ENCODE assay signal across 9 cellular contexts in the genomic region with DNA sequence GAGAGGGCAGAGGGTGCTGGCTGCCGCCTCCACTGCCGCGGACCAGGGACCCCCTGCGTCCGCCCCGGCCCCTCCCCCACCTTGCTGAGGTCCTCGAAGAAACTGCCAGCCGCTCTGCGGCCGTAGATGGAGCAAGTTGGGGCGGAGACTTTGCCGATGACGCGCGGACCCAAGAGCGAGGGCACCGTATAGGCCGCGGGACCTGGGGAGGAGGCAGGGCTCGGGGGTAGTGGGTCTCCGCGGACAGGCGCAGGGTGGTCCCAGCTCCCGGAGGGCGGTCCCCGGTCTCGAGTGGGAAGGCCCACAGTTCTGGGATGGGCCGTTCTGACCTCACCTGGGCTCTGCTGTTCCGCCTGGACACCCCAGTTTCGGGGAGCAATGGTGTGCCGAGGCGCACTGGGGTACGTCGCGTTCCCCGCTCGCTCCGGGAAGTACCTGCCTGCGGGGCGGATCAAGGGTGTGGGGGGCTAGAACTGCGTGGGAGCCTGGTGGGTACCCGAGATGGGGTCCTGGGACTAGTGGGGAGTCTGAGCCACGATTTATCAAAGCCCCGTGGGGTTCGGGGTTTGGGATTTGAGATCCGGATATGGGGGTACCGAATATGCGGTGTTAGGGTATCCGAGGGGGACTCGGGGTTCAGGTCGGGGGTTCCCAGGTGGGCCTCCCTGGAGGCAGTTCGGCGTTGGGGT. TPM values are rescaled to one million over a fixed set of nuclear protein-coding genes. Genes with fewer than 3 reads are reported as not detected.
DNase-seq lines count a peak whose midpoint lies in the region; ATAC-seq, FAIRE-seq and TF ChIP-seq lines count a peak whose summit lies in the region.
"Had no signal": no experiment of that assay in that cellular context is flagged by ENCODE, and none has a peak within 500 bp of the region (broad histone marks: within the 10 kb centered on the region; RNA-seq: fewer than 3 reads in every experiment).

No MANE protein-coding gene starts in this region.

- H3K27ac ChIP-seq in HepG2 (ENCODE audit: extremely low read length, insufficient read depth, low read length) = peak overlapping the region; percentile 74

- no peak for TF ChIP-seq EP300 in HepG2 (IDR thresholded peaks at IDR 0.05; ENCODE audit: low read depth in 2 of 2, low read length in 2 of 2)
- no peak for TF ChIP-seq EP300 in HepG2 (CRISPR knock-in tag; IDR thresholded peaks at IDR 0.05; ENCODE audit: borderline replicate concordance)

- no peaks in the 10 kb centered on the region for H3K27me3 Mint-ChIP-seq in central memory CD8-positive, alpha-beta T cell

- ATAC-seq in central memory CD8-positive, alpha-beta T cell (replicated peaks; ENCODE audit: extremely low read depth, poor library complexity, severe bottlenecking) = peak; percentile 58
- ATAC-seq in HepG2 (peak; percentile 32), HG02852 (IDR thresholded peaks at IDR 0.05; ENCODE audit: unreplicated experiment) (no peak)

- POLR2A ChIA-PET in GM10248 (lab: Yijun Ruan, JAX) (interaction anchor here (0.5 to 1.5 kb wide), 3 partner anchors 10 to 31 kb away, joined by 3 to 4 read pairs (median 3); partner anchors contain the start of genes LMF2 and NCAPH2), HepG2 (lab: Yijun Ruan, JAX) (interaction anchor here (0.9 to 5.9 kb wide), 4 partner anchors 8 to 32 kb away, joined by 3 to 34 read pairs (median 10); partner anchors contain the start of genes KLHDC7B, LMF2, NCAPH2 and SYCE3)

- H3K27ac Mint-ChIP-seq in central memory CD8-positive, alpha-beta T cell (ENCODE audit: low read depth) = peak overlapping the region; percentile 98

- no peak overlapping the region for H2AFZ ChIP-seq in HepG2 (ENCODE audit: low read length)

- H3K9me3 Mint-ChIP-seq in central memory CD8-positive, alpha-beta T cell = no peaks in the 10 kb centered on the region

- H3K36me3 ChIP-seq in HepG2 (replicated peaks in 1 of 2; ENCODE audit: control insufficient read depth in 1 of 2, insufficient read depth in 2 of 2, low read length in 2 of 2) = no peaks in the 10 kb centered on the region

- no TSS peak for BruUV-seq in HepG2 (replicated peaks; lab: Mats Ljungman, UMichigan)

- H3K79me2 ChIP-seq in HepG2 (ENCODE audit: insufficient read depth, low read length) = peaks cover 2% of the 10 kb centered on the region

- 0 out of 5 replicates have a peak, but pooled peaks cover 0 to 6% of the 10 kb centered on the region in 2 experiments for H3K27me3 ChIP-seq in HepG2 (ENCODE audit: control insufficient read depth in 1 of 2, insufficient read depth in 2 of 2, low read length in 2 of 2)

- peak; percentile 77 for DNase-seq in GM10248 (ENCODE audit: extremely low spot score)
- DNase-seq in M059J (ENCODE audit: low read depth) = peak; percentile 84
- peak; percentile 63 to 78 (median 76) for DNase-seq in activated CD4-positive, CD25-positive, alpha-beta regulatory T cell (lab: John Stamatoyannopoulos, UW)
- peak; percentile 67 to 73 for DNase-seq in central memory CD8-positive, alpha-beta T cell (ENCODE audit: low spot score in 2 of 2)
- peak; percentile 47 for DNase-seq in HepG2 (ENCODE audit: low spot score)
- DNase-seq in stimulated activated CD4-positive, alpha-beta T cell treated with anti-CD3 and anti-CD28 coated beads, Interleukin-4, amount 100 ng/mL, for 4 hours = peak; percentile 79 to 84
- DNase-seq in SHP77 treated with DMSO at 0.1 percent for 48 hours (lab: John Stamatoyannopoulos, UW) = no peak

- H3K4me3 Mint-ChIP-seq in central memory CD8-positive, alpha-beta T cell = peak overlapping the region; percentile 92

- in situ Hi-C loops in HepG2 (cut with HindIII; ENCODE audit: extremely low pct_ligation_motif_present, low pct_unique_long_range_greater_than_20kb) = loop anchor here (5.0 kb wide), 1 partner anchor 36 kb away; no protein-coding TSS in a partner anchor

- CTCF ChIA-PET in GM10248 (lab: Yijun Ruan, JAX) = no interaction called here
- CTCF ChIA-PET in HepG2 (lab: Yijun Ruan, JAX; ENCODE audit: low intra/inter-chr PET ratio, low total read pairs) = no interaction called here

- peak overlapping the region; percentile 73 for H3K9ac ChIP-seq in HepG2 (ENCODE audit: insufficient read depth, low read depth, low read length)

- no peaks in the 10 kb centered on the region for H4K20me1 ChIP-seq in HepG2 (ENCODE audit: insufficient read depth, low read length)

- H3K4me1 ChIP-seq in HepG2 (ENCODE audit: insufficient read depth, low read length) = peaks cover 74% of the 10 kb centered on the region

- H3K4me1 Mint-ChIP-seq in central memory CD8-positive, alpha-beta T cell = peaks cover 44% of the 10 kb centered on the region

- H3K4me3 ChIP-seq in HepG2 (replicated peaks in 1 of 3; ENCODE audit: insufficient read depth in 1 of 3, low read depth in 2 of 3, low read length in 3 of 3) = peak overlapping the region; percentile 58 to 83 (median 74)

- H3K9me3 ChIP-seq in HepG2 (ENCODE audit: low read length) = no peaks in the 10 kb centered on the region

- H3K36me3 Mint-ChIP-seq in central memory CD8-positive, alpha-beta T cell (ENCODE audit: insufficient read depth) = peaks cover 21% of the 10 kb centered on the region

- under 1% methylated on average over 26 of the region's 53 CpGs for WGBS in HepG2 (ENCODE audit: low lambda C conversion rate)

- H3K4me2 ChIP-seq in HepG2 (ENCODE audit: low read depth, low read length) = peak overlapping the region; percentile 84

- no peak for FAIRE-seq in HepG2 (lab: Jason Lieb, UNC)

- intact Hi-C loops in HepG2 (cut with micrococcal nuclease; ENCODE audit: unreplicated experiment) = no loop called here

- TF ChIP-seq CTCF in GM10248 (IDR thresholded peaks at IDR 0.05; ENCODE audit: control extremely low read depth, extremely low read depth, low read depth, missing control alignments) (no peak), HepG2 (CRISPR knock-in tag; IDR thresholded peaks at IDR 0.05) (no peak)

- no peak for TF ChIP-seq RAD21 in HepG2 (CRISPR knock-in tag; IDR thresholded peaks at IDR 0.05)

- peak in 1 of 2 experiments; percentile 20; a peak in 1 of 4 replicates for TF ChIP-seq POLR2A in HepG2 (IDR thresholded peaks at IDR 0.05; ENCODE audit: insufficient read depth in 1 of 2, low read depth in 2 of 2, low read length in 2 of 2)

RNA-seq across cellular contexts. Expression of gene TYMP, which starts 1.2 kb away (rescaled TPM):
- total RNA-seq in M059J (2014; rRNA removed; shearing (Covaris generic)) = 12.6 and 23.7 TPM in 2 replicates
- total RNA-seq in HepG2 (2016; rRNA removed; fragmentation: Illumina TruSeq; extraction: Trizol) = 2.3 and 3.9 TPM in 2 replicates
- total RNA-seq in HepG2 (2016; cell fraction: cytosol; rRNA removed; fragmentation: Illumina TruSeq; extraction: Trizol; ENCODE audit: low read depth) = 1.0 and 1.1 TPM in 2 replicates
- total RNA-seq in HepG2 (2016; cell fraction: insoluble cytoplasmic fraction; rRNA removed; fragmentation: Illumina TruSeq; extraction: Trizol) = 2.2 and 3.5 TPM in 2 replicates
- 1.8 TPM in 2 replicates for total RNA-seq in HepG2 (2016; cell fraction: membrane; rRNA removed; fragmentation: Illumina TruSeq; extraction: Trizol)
- total RNA-seq in HepG2 (2016; cell fraction: nucleus; rRNA removed; fragmentation: Illumina TruSeq; extraction: Trizol) = 1.9 and 3.1 TPM in 2 replicates
- 4.3 and 7.5 TPM in 2 replicates for polyA plus RNA-seq in HepG2 (2011; rRNA removed)
- 4.9 and 6.1 TPM in 2 replicates for polyA plus RNA-seq in HepG2 (2011; cell fraction: cytosol; rRNA removed)
- 37.1 and 45.0 TPM in 2 replicates for polyA plus RNA-seq in HepG2 (2011; cell fraction: nucleus; rRNA removed)
- polyA plus RNA-seq in HepG2 (2012) = 3.0 and 4.0 TPM in 2 replicates
- 1.3 and 1.4 TPM in 2 replicates for polyA plus RNA-seq in HepG2 (2016; cell fraction: cytosol; fragmentation: Illumina TruSeq; extraction: Trizol; ENCODE audit: low read depth)
- 2.9 and 3.2 TPM in 2 replicates for polyA plus RNA-seq in HepG2 (2016; cell fraction: insoluble cytoplasmic fraction; fragmentation: Illumina TruSeq; extraction: Trizol; ENCODE audit: low read depth)
- polyA plus RNA-seq in HepG2 (2016; cell fraction: membrane; fragmentation: Illumina TruSeq; extraction: Trizol; ENCODE audit: low read depth) = 0.84 and 0.96 TPM in 2 replicates
- polyA plus RNA-seq in HepG2 (2016; cell fraction: nucleus; fragmentation: Illumina TruSeq; extraction: Trizol; ENCODE audit: insufficient read depth, low read depth) = 3.0 and 4.9 TPM in 2 replicates
- 1.9 and 3.4 TPM in 2 replicates for polyA minus RNA-seq in HepG2 (2011; rRNA and poly(A)+ RNA removed; ENCODE audit: low replicate concordance)
- polyA minus RNA-seq in HepG2 (2011; cell fraction: cytosol; rRNA and poly(A)+ RNA removed) = 2.0 and 2.6 TPM in 2 replicates
- polyA minus RNA-seq in HepG2 (2011; cell fraction: nucleus; rRNA and poly(A)+ RNA removed) = 3.6 and 4.0 TPM in 2 replicates

RNA-seq across cellular contexts. Expression of gene SCO2, which starts 5.6 kb away (rescaled TPM):
- 1.6 TPM in 1 of 2 replicates, not detected in the other for total RNA-seq in M059J (2014; rRNA removed; shearing (Covaris generic))
- 2.1 and 3.7 TPM in 2 replicates for total RNA-seq in HepG2 (2016; rRNA removed; fragmentation: Illumina TruSeq; extraction: Trizol)
- total RNA-seq in HepG2 (2016; cell fraction: cytosol; rRNA removed; fragmentation: Illumina TruSeq; extraction: Trizol; ENCODE audit: low read depth) = 2.3 and 3.6 TPM in 2 replicates
- 1.5 and 1.8 TPM in 2 replicates for total RNA-seq in HepG2 (2016; cell fraction: insoluble cytoplasmic fraction; rRNA removed; fragmentation: Illumina TruSeq; extraction: Trizol)
- 2.2 and 2.9 TPM in 2 replicates for total RNA-seq in HepG2 (2016; cell fraction: membrane; rRNA removed; fragmentation: Illumina TruSeq; extraction: Trizol)
- not detected in 2 replicates for total RNA-seq in HepG2 (2016; cell fraction: nucleus; rRNA removed; fragmentation: Illumina TruSeq; extraction: Trizol)
- 0.32 and 0.85 TPM in 2 replicates for polyA plus RNA-seq in HepG2 (2011; rRNA removed)
- polyA plus RNA-seq in HepG2 (2011; cell fraction: cytosol; rRNA removed) = 1.9 and 4.5 TPM in 2 replicates
- polyA plus RNA-seq in HepG2 (2011; cell fraction: nucleus; rRNA removed) = 2.8 TPM in 2 replicates
- polyA plus RNA-seq in HepG2 (2012) = 1.1 TPM in 1 of 2 replicates, not detected in the other
- 4.0 and 4.2 TPM in 2 replicates for polyA plus RNA-seq in HepG2 (2016; cell fraction: cytosol; fragmentation: Illumina TruSeq; extraction: Trizol; ENCODE audit: low read depth)
- polyA plus RNA-seq in HepG2 (2016; cell fraction: insoluble cytoplasmic fraction; fragmentation: Illumina TruSeq; extraction: Trizol; ENCODE audit: low read depth) = 1.6 and 2.3 TPM in 2 replicates
- polyA plus RNA-seq in HepG2 (2016; cell fraction: membrane; fragmentation: Illumina TruSeq; extraction: Trizol; ENCODE audit: low read depth) = 2.3 and 2.8 TPM in 2 replicates
- polyA plus RNA-seq in HepG2 (2016; cell fraction: nucleus; fragmentation: Illumina TruSeq; extraction: Trizol; ENCODE audit: insufficient read depth, low read depth) = 2.8 and 3.5 TPM in 2 replicates
- polyA minus RNA-seq in HepG2 (2011; rRNA and poly(A)+ RNA removed; ENCODE audit: low replicate concordance) = 0.40 and 2.2 TPM in 2 replicates
- 0.97 and 1.8 TPM in 2 replicates for polyA minus RNA-seq in HepG2 (2011; cell fraction: cytosol; rRNA and poly(A)+ RNA removed)
- polyA minus RNA-seq in HepG2 (2011; cell fraction: nucleus; rRNA and poly(A)+ RNA removed) = 1.4 TPM in 1 of 2 replicates, not detected in the other

RNA-seq across cellular contexts. Expression of gene KLHDC7B, which starts 14.7 kb away (rescaled TPM):
- total RNA-seq in M059J (2014; rRNA removed; shearing (Covaris generic)) = 0.02 and 0.37 TPM in 2 replicates
- not detected in 2 replicates for total RNA-seq in HepG2 (2016; rRNA removed; fragmentation: Illumina TruSeq; extraction: Trizol)
- not detected in 2 replicates for total RNA-seq in HepG2 (2016; cell fraction: cytosol; rRNA removed; fragmentation: Illumina TruSeq; extraction: Trizol; ENCODE audit: low read depth)
- not detected in 2 replicates for total RNA-seq in HepG2 (2016; cell fraction: insoluble cytoplasmic fraction; rRNA removed; fragmentation: Illumina TruSeq; extraction: Trizol)
- total RNA-seq in HepG2 (2016; cell fraction: membrane; rRNA removed; fragmentation: Illumina TruSeq; extraction: Trizol) = not detected in 2 replicates
- total RNA-seq in HepG2 (2016; cell fraction: nucleus; rRNA removed; fragmentation: Illumina TruSeq; extraction: Trizol) = not detected in 2 replicates
- polyA plus RNA-seq in HepG2 (2011; rRNA removed) = 0.11 and 0.17 TPM in 2 replicates
- 0.09 TPM in 2 replicates for polyA plus RNA-seq in HepG2 (2011; cell fraction: cytosol; rRNA removed)
- 0.68 and 0.81 TPM in 2 replicates for polyA plus RNA-seq in HepG2 (2011; cell fraction: nucleus; rRNA removed)
- 0.12 and 0.47 TPM in 2 replicates for polyA plus RNA-seq in HepG2 (2012)
- polyA plus RNA-seq in HepG2 (2016; cell fraction: cytosol; fragmentation: Illumina TruSeq; extraction: Trizol; ENCODE audit: low read depth) = 0.03 TPM in 1 of 2 replicates, not detected in the other
- not detected in 2 replicates for polyA plus RNA-seq in HepG2 (2016; cell fraction: insoluble cytoplasmic fraction; fragmentation: Illumina TruSeq; extraction: Trizol; ENCODE audit: low read depth)
- polyA plus RNA-seq in HepG2 (2016; cell fraction: membrane; fragmentation: Illumina TruSeq; extraction: Trizol; ENCODE audit: low read depth) = not detected in 2 replicates
- polyA plus RNA-seq in HepG2 (2016; cell fraction: nucleus; fragmentation: Illumina TruSeq; extraction: Trizol; ENCODE audit: insufficient read depth, low read depth) = 0.09 TPM in 1 of 2 replicates, not detected in the other
- 0.24 and 1.1 TPM in 2 replicates for polyA minus RNA-seq in HepG2 (2011; rRNA and poly(A)+ RNA removed; ENCODE audit: low replicate concordance)
- 0.26 and 0.49 TPM in 2 replicates for polyA minus RNA-seq in HepG2 (2011; cell fraction: cytosol; rRNA and poly(A)+ RNA removed)
- polyA minus RNA-seq in HepG2 (2011; cell fraction: nucleus; rRNA and poly(A)+ RNA removed) = 0.13 and 0.50 TPM in 2 replicates
- total RNA-seq: dermis microvascular lymphatic vessel endothelial cell had no signal

RNA-seq across cellular contexts. Expression of gene NCAPH2, which starts 23.0 kb away (rescaled TPM):
- total RNA-seq in M059J (2014; rRNA removed; shearing (Covaris generic)) = 46.8 and 50.9 TPM in 2 replicates
- 44.1 and 64.4 TPM in 2 replicates for total RNA-seq in HepG2 (2016; rRNA removed; fragmentation: Illumina TruSeq; extraction: Trizol)
- total RNA-seq in HepG2 (2016; cell fraction: cytosol; rRNA removed; fragmentation: Illumina TruSeq; extraction: Trizol; ENCODE audit: low read depth) = 21.9 and 25.9 TPM in 2 replicates
- 38.6 and 60.9 TPM in 2 replicates for total RNA-seq in HepG2 (2016; cell fraction: insoluble cytoplasmic fraction; rRNA removed; fragmentation: Illumina TruSeq; extraction: Trizol)
- 36.3 and 40.8 TPM in 2 replicates for total RNA-seq in HepG2 (2016; cell fraction: membrane; rRNA removed; fragmentation: Illumina TruSeq; extraction: Trizol)
- 55.8 and 71.9 TPM in 2 replicates for total RNA-seq in HepG2 (2016; cell fraction: nucleus; rRNA removed; fragmentation: Illumina TruSeq; extraction: Trizol)
- 27.6 and 28.1 TPM in 2 replicates for polyA plus RNA-seq in HepG2 (2011; rRNA removed)
- polyA plus RNA-seq in HepG2 (2011; cell fraction: cytosol; rRNA removed) = 14.9 and 27.9 TPM in 2 replicates
- polyA plus RNA-seq in HepG2 (2011; cell fraction: nucleus; rRNA removed) = 133 and 198 TPM in 2 replicates
- 18.5 and 22.1 TPM in 2 replicates for polyA plus RNA-seq in HepG2 (2012)
- 19.2 and 20.6 TPM in 2 replicates for polyA plus RNA-seq in HepG2 (2016; cell fraction: cytosol; fragmentation: Illumina TruSeq; extraction: Trizol; ENCODE audit: low read depth)
- polyA plus RNA-seq in HepG2 (2016; cell fraction: insoluble cytoplasmic fraction; fragmentation: Illumina TruSeq; extraction: Trizol; ENCODE audit: low read depth) = 35.4 and 35.6 TPM in 2 replicates
- 30.3 and 30.4 TPM in 2 replicates for polyA plus RNA-seq in HepG2 (2016; cell fraction: membrane; fragmentation: Illumina TruSeq; extraction: Trizol; ENCODE audit: low read depth)
- polyA plus RNA-seq in HepG2 (2016; cell fraction: nucleus; fragmentation: Illumina TruSeq; extraction: Trizol; ENCODE audit: insufficient read depth, low read depth) = 141 and 144 TPM in 2 replicates
- 32.7 and 68.1 TPM in 2 replicates for polyA minus RNA-seq in HepG2 (2011; rRNA and poly(A)+ RNA removed; ENCODE audit: low replicate concordance)
- polyA minus RNA-seq in HepG2 (2011; cell fraction: cytosol; rRNA and poly(A)+ RNA removed) = 16.6 and 22.2 TPM in 2 replicates
- polyA minus RNA-seq in HepG2 (2011; cell fraction: nucleus; rRNA and poly(A)+ RNA removed) = 13.8 and 21.0 TPM in 2 replicates

RNA-seq across cellular contexts. Expression of gene LMF2, which starts 23.5 kb away (rescaled TPM):
- total RNA-seq in M059J (2014; rRNA removed; shearing (Covaris generic)) = 31.2 and 59.8 TPM in 2 replicates
- 10.2 and 30.6 TPM in 2 replicates for total RNA-seq in HepG2 (2016; rRNA removed; fragmentation: Illumina TruSeq; extraction: Trizol)
- 6.3 and 7.5 TPM in 2 replicates for total RNA-seq in HepG2 (2016; cell fraction: cytosol; rRNA removed; fragmentation: Illumina TruSeq; extraction: Trizol; ENCODE audit: low read depth)
- total RNA-seq in HepG2 (2016; cell fraction: insoluble cytoplasmic fraction; rRNA removed; fragmentation: Illumina TruSeq; extraction: Trizol) = 8.1 and 32.3 TPM in 2 replicates
- 12.9 and 13.8 TPM in 2 replicates for total RNA-seq in HepG2 (2016; cell fraction: membrane; rRNA removed; fragmentation: Illumina TruSeq; extraction: Trizol)
- 37.5 and 43.9 TPM in 2 replicates for total RNA-seq in HepG2 (2016; cell fraction: nucleus; rRNA removed; fragmentation: Illumina TruSeq; extraction: Trizol)
- polyA plus RNA-seq in HepG2 (2011; rRNA removed) = 23.3 and 37.9 TPM in 2 replicates
- polyA plus RNA-seq in HepG2 (2011; cell fraction: cytosol; rRNA removed) = 18.2 and 36.8 TPM in 2 replicates
- 284 and 409 TPM in 2 replicates for polyA plus RNA-seq in HepG2 (2011; cell fraction: nucleus; rRNA removed)
- 20.6 and 26.6 TPM in 2 replicates for polyA plus RNA-seq in HepG2 (2012)
- polyA plus RNA-seq in HepG2 (2016; cell fraction: cytosol; fragmentation: Illumina TruSeq; extraction: Trizol; ENCODE audit: low read depth) = 9.6 and 9.7 TPM in 2 replicates
- polyA plus RNA-seq in HepG2 (2016; cell fraction: insoluble cytoplasmic fraction; fragmentation: Illumina TruSeq; extraction: Trizol; ENCODE audit: low read depth) = 10.4 and 13.2 TPM in 2 replicates
- polyA plus RNA-seq in HepG2 (2016; cell fraction: membrane; fragmentation: Illumina TruSeq; extraction: Trizol; ENCODE audit: low read depth) = 11.7 and 14.1 TPM in 2 replicates
- 103 and 105 TPM in 2 replicates for polyA plus RNA-seq in HepG2 (2016; cell fraction: nucleus; fragmentation: Illumina TruSeq; extraction: Trizol; ENCODE audit: insufficient read depth, low read depth)
- 33.1 and 122 TPM in 2 replicates for polyA minus RNA-seq in HepG2 (2011; rRNA and poly(A)+ RNA removed; ENCODE audit: low replicate concordance)
- 51.0 and 56.0 TPM in 2 replicates for polyA minus RNA-seq in HepG2 (2011; cell fraction: cytosol; rRNA and poly(A)+ RNA removed)
- 27.5 and 28.8 TPM in 2 replicates for polyA minus RNA-seq in HepG2 (2011; cell fraction: nucleus; rRNA and poly(A)+ RNA removed)
